Comparison of ENCODE assay signal across 8 cellular contexts in genomic region chr12:1591543-1591942, GRCh38. TPM values are rescaled to one million over a fixed set of nuclear protein-coding genes. Genes with fewer than 3 reads are reported as not detected.
DNase-seq lines count a peak whose midpoint lies in the region; ATAC-seq, FAIRE-seq and TF ChIP-seq lines count a peak whose summit lies in the region.

No MANE protein-coding gene starts in this region.

- no peak for ATAC-seq in activated T-cell treated with anti-CD3 and anti-CD28 coated beads, Interleukin-2, amount 50 U/mL, for 72 hours (replicated peaks in 1 of 2)
- ATAC-seq in thoracic aorta (ENCODE audit: insufficient number of reproducible peaks, low FRiP score, low read depth): no peak
- no peak for ATAC-seq in HG03460 (IDR thresholded peaks at IDR 0.05; ENCODE audit: unreplicated experiment)

- H3K4me1 ChIP-seq in keratinocyte (ENCODE audit: control insufficient read depth, extremely low read depth, insufficient read depth, low read length): peaks cover 53% of the 10 kb centered on the region
- H3K4me1 ChIP-seq in thoracic aorta (ENCODE audit: control insufficient read depth in 1 of 2, low read depth in 2 of 2): peaks cover 29 to 57% of the 10 kb centered on the region in 2 donors

- peaks cover 4 to 9% of the 10 kb centered on the region in 2 donors for H3K36me3 Mint-ChIP-seq in activated T-cell treated with anti-CD3 and anti-CD28 coated beads, Interleukin-2, amount 50 U/mL, for 72 hours (ENCODE audit: insufficient read depth in 2 of 2)
- peaks cover 45% of the 10 kb centered on the region for H3K36me3 Mint-ChIP-seq in activated T-helper 2 cell treated with anti-CD3 and anti-CD28 coated beads, Interferon-gamma antibody, Interleukin-2, Interleukin-4, amounts not matched to agents 10 μg/mL and 5 μg/mL and 100 μg/mL, durations not matched to agents 14 hours and 24 hours and 36 hours (ENCODE audit: low read depth)

- H3K4me3 ChIP-seq in keratinocyte (ENCODE audit: control insufficient read depth in 2 of 3, extremely low read depth in 1 of 3, insufficient read depth in 2 of 3, low read depth in 1 of 3, low read length in 3 of 3): peak overlapping the region in 2 of 3 experiments; percentile 1 to 2
- peak overlapping the region; percentile 83 for H3K4me3 ChIP-seq in thoracic aorta

- dilution Hi-C loops in keratinocyte (cut with MboI; ENCODE audit: extremely low pct_ligation_motif_present, low sequenced_read_pairs): no loop called here

- H3K27me3 ChIP-seq in keratinocyte (ENCODE audit: control insufficient read depth, extremely low read depth, insufficient read depth, low read length) (no peaks in the 10 kb centered on the region), thoracic aorta (replicated peaks; ENCODE audit: insufficient read depth) (no peaks in the 10 kb centered on the region)

- H3K79me2 ChIP-seq in keratinocyte (ENCODE audit: control insufficient read depth, insufficient read depth, low read length): peaks cover 29% of the 10 kb centered on the region

- H3K4me1 Mint-ChIP-seq in activated T-cell treated with anti-CD3 and anti-CD28 coated beads, Interleukin-2, amount 50 U/mL, for 72 hours (ENCODE audit: low read depth): peaks cover 70% of the 10 kb centered on the region
- H3K4me1 Mint-ChIP-seq in activated T-helper 2 cell treated with anti-CD3 and anti-CD28 coated beads, Interferon-gamma antibody, Interleukin-2, Interleukin-4, amounts not matched to agents 10 μg/mL and 5 μg/mL and 100 μg/mL, durations not matched to agents 14 hours and 24 hours and 36 hours (ENCODE audit: low read depth): peaks cover 62% of the 10 kb centered on the region

- TF ChIP-seq CTCF in keratinocyte (optimal IDR thresholded peaks at IDR 0.05 in 1 of 3, IDR thresholded peaks at IDR 0.05 in 1 of 3, conservative IDR thresholded peaks at IDR 0.05 in 1 of 3; ENCODE audit: extremely low read depth in 1 of 3, insufficient read depth in 2 of 3, low read length in 3 of 3) (no peak), thoracic aorta (IDR thresholded peaks at IDR 0.05) (no peak)

- intact Hi-C loops in activated T-helper 2 cell treated with anti-CD3 and anti-CD28 coated beads, Interferon-gamma antibody, Interleukin-2, Interleukin-4, amounts not matched to agents 10 μg/mL and 5 μg/mL and 100 μg/mL, durations not matched to agents 14 hours and 24 hours and 36 hours (cut with micrococcal nuclease): loop anchor here (5.0 kb wide), 5 partner anchors 59 to 1204 kb away; partner anchors contain the start of genes ERC1, KDM5A and RAD52

- H2AFZ ChIP-seq in keratinocyte (ENCODE audit: control insufficient read depth, low read length): no peak overlapping the region

- H3K9me3 ChIP-seq in keratinocyte (ENCODE audit: control insufficient read depth, low read depth, low read length): no peaks in the 10 kb centered on the region
- no peaks in the 10 kb centered on the region for H3K9me3 ChIP-seq in thoracic aorta

- peaks cover 9% of the 10 kb centered on the region for H4K20me1 ChIP-seq in keratinocyte (ENCODE audit: control insufficient read depth, extremely low read depth, insufficient read depth, low read length)

- peak overlapping the region; percentile 73 for H3K4me2 ChIP-seq in keratinocyte (ENCODE audit: control insufficient read depth, extremely low read depth, insufficient read depth, low read depth, low read length)

- H3K27ac ChIP-seq in keratinocyte (ENCODE audit: control insufficient read depth, insufficient read depth, low read length) (no peak overlapping the region), thoracic aorta (no peak overlapping the region)

- H3K4me3 Mint-ChIP-seq in activated T-cell treated with anti-CD3 and anti-CD28 coated beads, Interleukin-2, amount 50 U/mL, for 72 hours: peak overlapping the region; percentile 80 to 95
- peak overlapping the region; percentile 89 for H3K4me3 Mint-ChIP-seq in activated T-helper 2 cell treated with anti-CD3 and anti-CD28 coated beads, Interferon-gamma antibody, Interleukin-2, Interleukin-4, amounts not matched to agents 10 μg/mL and 5 μg/mL and 100 μg/mL, durations not matched to agents 14 hours and 24 hours and 36 hours (ENCODE audit: low read depth)

- peak overlapping the region; percentile 87 for H3K27ac Mint-ChIP-seq in activated T-cell treated with anti-CD3 and anti-CD28 coated beads, Interleukin-2, amount 50 U/mL, for 72 hours
- peak overlapping the region; percentile 77 for H3K27ac Mint-ChIP-seq in activated T-helper 2 cell treated with anti-CD3 and anti-CD28 coated beads, Interferon-gamma antibody, Interleukin-2, Interleukin-4, amounts not matched to agents 10 μg/mL and 5 μg/mL and 100 μg/mL, durations not matched to agents 14 hours and 24 hours and 36 hours

- H3K9ac ChIP-seq in keratinocyte (ENCODE audit: control insufficient read depth, extremely low read depth, insufficient read depth, low read length): peak overlapping the region; percentile 18

- DNase-seq in activated T-cell treated with anti-CD3 and anti-CD28 coated beads, Interleukin-2, amount 50 U/mL, for 72 hours: no peak
- DNase-seq in activated T-cell treated with anti-CD3 and anti-CD28 coated beads for 4 hours (no peak), keratinocyte (ENCODE audit: low read depth, low spot score) (no peak), thoracic aorta (ENCODE audit: low spot score) (no peak), SHP77 treated with DMSO at 0.1 percent for 48 hours (lab: John Stamatoyannopoulos, UW) (no peak), NK-92 (lab: John Stamatoyannopoulos, UW; ENCODE audit: unreplicated experiment) (no peak)
- no peak for DNase-seq in activated T-helper 2 cell treated with anti-CD3 and anti-CD28 coated beads, Interferon-gamma antibody, Interleukin-2, Interleukin-4, amounts not matched to agents 10 μg/mL and 5 μg/mL and 100 μg/mL, durations not matched to agents 14 hours and 24 hours and 36 hours (ENCODE audit: low spot score)

- no peaks in the 10 kb centered on the region for H3K27me3 Mint-ChIP-seq in activated T-cell treated with anti-CD3 and anti-CD28 coated beads, Interleukin-2, amount 50 U/mL, for 72 hours (ENCODE audit: low read depth)
- no peaks in the 10 kb centered on the region for H3K27me3 Mint-ChIP-seq in activated T-helper 2 cell treated with anti-CD3 and anti-CD28 coated beads, Interferon-gamma antibody, Interleukin-2, Interleukin-4, amounts not matched to agents 10 μg/mL and 5 μg/mL and 100 μg/mL, durations not matched to agents 14 hours and 24 hours and 36 hours (ENCODE audit: low read depth)

- H3K36me3 ChIP-seq in keratinocyte (ENCODE audit: control insufficient read depth in 2 of 2, extremely low read depth in 1 of 2, insufficient read depth in 2 of 2, low read length in 2 of 2) (no peaks in the 10 kb centered on the region), thoracic aorta (no peaks in the 10 kb centered on the region)

- peaks cover 3% of the 10 kb centered on the region for H3K9me1 ChIP-seq in keratinocyte (ENCODE audit: control insufficient read depth, extremely low read depth, insufficient read depth, low read length)

- H3K9me3 Mint-ChIP-seq in activated T-cell treated with anti-CD3 and anti-CD28 coated beads, Interleukin-2, amount 50 U/mL, for 72 hours: no peaks in the 10 kb centered on the region
- H3K9me3 Mint-ChIP-seq in activated T-helper 2 cell treated with anti-CD3 and anti-CD28 coated beads, Interferon-gamma antibody, Interleukin-2, Interleukin-4, amounts not matched to agents 10 μg/mL and 5 μg/mL and 100 μg/mL, durations not matched to agents 14 hours and 24 hours and 36 hours: no peaks in the 10 kb centered on the region

- FAIRE-seq in keratinocyte (lab: Jason Lieb, UNC): no peak

RNA-seq across cellular contexts. Expression of gene FBXL14, which starts 2.8 kb away (rescaled TPM):
- total RNA-seq in activated T-cell treated with anti-CD3 and anti-CD28 coated beads, Interleukin-2, amount 50 U/mL, for 72 hours: 10 to 100 TPM; 18.1 to 19.9 TPM
- 18.9 and 20.6 TPM in 2 replicates for total RNA-seq in activated T-helper 2 cell treated with anti-CD3 and anti-CD28 coated beads, Interferon-gamma antibody, Interleukin-2, Interleukin-4, amounts not matched to agents 10 μg/mL and 5 μg/mL and 100 μg/mL, durations not matched to agents 14 hours and 24 hours and 36 hours
- 1.8 to 3.0 TPM (median 2.1 TPM) in 3 replicates for polyA plus RNA-seq in keratinocyte
- polyA plus RNA-seq in keratinocyte (2011; ENCODE audit: low read depth): 2.0 TPM
- 1.4 and 2.4 TPM in 2 replicates for polyA plus RNA-seq in keratinocyte (2011; cell fraction: cytosol; rRNA removed)
- 1.6 and 1.7 TPM in 2 replicates for polyA plus RNA-seq in keratinocyte (2011; cell fraction: nucleus; rRNA removed)
- polyA plus RNA-seq in keratinocyte (2012; ENCODE audit: low replicate concordance): 2.3 and 3.0 TPM in 2 replicates
- 3.6 to 8.7 TPM (median 4.6 TPM) in 3 replicates for polyA minus RNA-seq in keratinocyte
- 7.9 TPM for polyA minus RNA-seq in keratinocyte (2011; cell fraction: cytosol; rRNA and poly(A)+ RNA removed)
- polyA minus RNA-seq in keratinocyte (2011; cell fraction: nucleus; rRNA and poly(A)+ RNA removed): 2.3 and 2.6 TPM in 2 replicates
- total RNA-seq in thoracic aorta: 10 to 100 TPM; 15.0 to 17.0 TPM

RNA-seq across cellular contexts. Expression of gene WNT5B, which starts 37.5 kb away (rescaled TPM):
- under 1 TPM; 0.22 to 0.51 TPM for total RNA-seq in activated T-cell treated with anti-CD3 and anti-CD28 coated beads, Interleukin-2, amount 50 U/mL, for 72 hours
- 0.76 and 0.82 TPM in 2 replicates for total RNA-seq in activated T-helper 2 cell treated with anti-CD3 and anti-CD28 coated beads, Interferon-gamma antibody, Interleukin-2, Interleukin-4, amounts not matched to agents 10 μg/mL and 5 μg/mL and 100 μg/mL, durations not matched to agents 14 hours and 24 hours and 36 hours
- polyA plus RNA-seq in keratinocyte: 11.9 to 27.8 TPM (median 12.3 TPM) in 3 replicates
- polyA plus RNA-seq in keratinocyte (2011; ENCODE audit: low read depth): 3.8 TPM
- 9.2 and 13.1 TPM in 2 replicates for polyA plus RNA-seq in keratinocyte (2011; cell fraction: cytosol; rRNA removed)
- polyA plus RNA-seq in keratinocyte (2011; cell fraction: nucleus; rRNA removed): 24.7 and 30.9 TPM in 2 replicates
- polyA plus RNA-seq in keratinocyte (2012; ENCODE audit: low replicate concordance): 5.4 and 32.2 TPM in 2 replicates
- polyA minus RNA-seq in keratinocyte: 14.2 to 51.2 TPM (median 17.0 TPM) in 3 replicates
- polyA minus RNA-seq in keratinocyte (2011; cell fraction: cytosol; rRNA and poly(A)+ RNA removed): 18.2 TPM
- polyA minus RNA-seq in keratinocyte (2011; cell fraction: nucleus; rRNA and poly(A)+ RNA removed): 21.0 and 28.8 TPM in 2 replicates
- total RNA-seq in thoracic aorta: 1 to 10 TPM; 2.3 to 3.1 TPM
